Comparison of ENCODE assay signal across 27 cellular contexts in the genomic region with DNA sequence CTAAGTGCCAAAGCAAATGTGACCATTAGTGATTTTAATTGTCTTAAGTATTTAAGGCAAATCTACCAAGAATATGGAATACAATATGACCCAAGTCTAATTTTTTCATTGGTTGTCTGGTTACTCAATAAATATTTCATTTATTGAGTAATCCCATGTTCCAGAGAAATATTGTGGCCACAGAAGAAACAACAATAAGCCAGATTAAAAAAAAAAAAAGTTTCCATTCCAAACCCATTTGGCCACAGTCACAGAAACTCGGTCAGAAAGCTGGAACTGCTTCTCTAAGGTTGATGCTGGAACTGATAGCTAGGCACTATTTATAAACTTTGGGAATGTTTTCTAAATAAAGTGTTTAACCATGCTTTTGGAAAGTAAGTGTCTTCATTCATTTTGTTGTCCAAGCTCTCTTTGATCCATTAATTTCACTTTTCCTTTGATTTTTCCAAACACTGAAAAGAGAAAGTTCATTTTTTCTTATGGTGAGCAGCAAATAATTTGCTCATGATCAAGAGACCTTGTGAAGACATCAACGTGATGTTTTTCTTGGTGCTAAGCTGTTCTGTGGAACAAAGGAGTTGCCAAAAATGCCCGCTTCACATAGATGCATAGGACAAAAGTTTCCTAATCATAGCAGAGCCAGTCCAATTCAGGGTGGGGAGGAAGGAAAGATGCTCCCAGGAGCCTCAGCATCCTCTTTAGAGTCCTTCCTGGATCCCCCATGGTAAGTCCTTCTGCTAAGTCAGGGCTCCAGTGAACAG.
DNase-seq lines count a peak whose midpoint lies in the region; ATAC-seq, FAIRE-seq and TF ChIP-seq lines count a peak whose summit lies in the region.
"Had no signal": no experiment of that assay in that cellular context is flagged by ENCODE, and none has a peak within 500 bp of the region (broad histone marks: within the 10 kb centered on the region; RNA-seq: fewer than 3 reads in every experiment).

No MANE protein-coding gene starts in this region.

- H3K9me3 Mint-ChIP-seq in activated T-cell treated with anti-CD3 and anti-CD28 coated beads, Interleukin-2, amount 50 U/mL, for 72 hours: peaks cover 0 to 1% of the 10 kb centered on the region in 2 donors

- no peak overlapping the region for H3K4me3 Mint-ChIP-seq in activated T-cell treated with anti-CD3 and anti-CD28 coated beads, Interleukin-2, amount 50 U/mL, for 72 hours
- H3K4me3 Mint-ChIP-seq: activated B cell treated with CpG ODN at 0.5 μM for 24 hours; endodermal cell; stimulated activated naive B cell treated with anti-CD40 and anti-IgM and Interleukin-4, amounts not matched to agents 10 μg/mL and 1 μg/mL and 100 μg/mL, for 72 hours had no signal

- H2AFZ ChIP-seq in SK-N-SH (ENCODE audit: low read depth): no peak overlapping the region

- H3K27me3 ChIP-seq in SK-N-SH (ENCODE audit: insufficient read depth) (no peaks in the 10 kb centered on the region), lower lobe of right lung (ENCODE audit: low read depth) (no peaks in the 10 kb centered on the region), small intestine (ENCODE audit: control insufficient read depth in 2 of 2, insufficient read depth in 2 of 2, low read length in 2 of 2) (no peaks in the 10 kb centered on the region)
- H3K27me3 ChIP-seq: BLaER1 treated with 17β-estradiol and CSF1 and Interleukin-3, amounts not matched to agents 10 nM and 100 nM; tibial nerve had no signal

- intact Hi-C loops in lower lobe of right lung (cut with DNase I): no loop called here

- CTCF ChIA-PET in SK-N-SH (lab: Yijun Ruan, JAX): interaction anchor here (0.7 to 1.6 kb wide), 6 partner anchors 29 to 521 kb away, joined by 3 to 8 read pairs (median 4); no protein-coding TSS in a partner anchor

- H3K36me3 Mint-ChIP-seq in activated T-cell treated with anti-CD3 and anti-CD28 coated beads, Interleukin-2, amount 50 U/mL, for 72 hours (ENCODE audit: insufficient read depth in 2 of 2): no peaks in the 10 kb centered on the region

- POLR2A ChIA-PET in SK-N-SH (lab: Yijun Ruan, JAX): interaction anchor here (0.6 kb wide), 1 partner anchor 265 kb away, joined by 3 read pairs; no protein-coding TSS in a partner anchor

- H3K4me3 ChIP-seq in SK-N-SH (ENCODE audit: low read depth in 2 of 2, low read length in 1 of 2) (no peak overlapping the region), lower lobe of right lung (no peak overlapping the region), small intestine (ENCODE audit: low read depth in 1 of 2, low read length in 2 of 2) (no peak overlapping the region)
- H3K4me3 ChIP-seq: BLaER1 treated with 17β-estradiol and CSF1 and Interleukin-3, amounts not matched to agents 10 nM and 100 nM; coronary artery; psoas muscle; smooth muscle cell; tibial nerve had no signal

- TF ChIP-seq CTCF in SK-N-SH (IDR thresholded peaks at IDR 0.05): no peak
- TF ChIP-seq CTCF in lower lobe of right lung (IDR thresholded peaks at IDR 0.05): no peak

- no peak for TF ChIP-seq EP300 in SK-N-SH (IDR thresholded peaks at IDR 0.05; ENCODE audit: borderline replicate concordance in 1 of 2, low read depth in 1 of 2, low read length in 1 of 2)

- ATAC-seq in SK-N-SH treated with all-trans-retinoic acid at 6 μM for 48 hours (no peak), lower lobe of right lung (no peak)
- ATAC-seq in stimulated activated naive CD8-positive, alpha-beta T cell treated with anti-CD3 and anti-CD28 coated beads, Interleukin-15, Interleukin-2, amounts not matched to agents 100 U/mL and 50 U/mL, for 24 hours: no peak
- ATAC-seq in activated T-cell treated with anti-CD3 and anti-CD28 coated beads, Interleukin-2, amount 50 U/mL, for 72 hours (replicated peaks in 1 of 2): no peak
- ATAC-seq: stimulated activated naive B cell treated with anti-CD40 and anti-IgM and Interleukin-4, amounts not matched to agents 10 μg/mL and 1 μg/mL and 100 μg/mL, for 72 hours had no signal

- 69% methylated on average over 3 of the region's 3 CpGs for WGBS in SK-N-SH (ENCODE audit: low lambda C conversion rate)
- WGBS in small intestine, 3 donors: 65 to 70% (median 67%) methylated on average over 3 of the region's 3 CpGs

- H3K27ac Mint-ChIP-seq in activated T-cell treated with anti-CD3 and anti-CD28 coated beads, Interleukin-2, amount 50 U/mL, for 72 hours: no peak overlapping the region
- H3K27ac Mint-ChIP-seq: activated B cell treated with CpG ODN at 0.5 μM for 24 hours; endodermal cell; stimulated activated naive B cell treated with anti-CD40 and anti-IgM and Interleukin-4, amounts not matched to agents 10 μg/mL and 1 μg/mL and 100 μg/mL, for 72 hours had no signal

- peaks cover 12% of the 10 kb centered on the region for H3K27me3 Mint-ChIP-seq in activated T-cell treated with anti-CD3 and anti-CD28 coated beads, Interleukin-2, amount 50 U/mL, for 72 hours (ENCODE audit: low read depth)

- H3K4me2 ChIP-seq in SK-N-SH: no peak overlapping the region; the same call in 1 of the 2 replicates
- H3K4me2 ChIP-seq: BLaER1 treated with 17β-estradiol and CSF1 and Interleukin-3, amounts not matched to agents 10 nM and 100 nM; smooth muscle cell had no signal

- TF ChIP-seq RAD21 in SK-N-SH (IDR thresholded peaks at IDR 0.05; ENCODE audit: low read length): no peak

- H3K9me3 ChIP-seq in SK-N-SH: no peaks in the 10 kb centered on the region
- H3K9me3 ChIP-seq in lower lobe of right lung: no peaks in the 10 kb centered on the region
- H3K9me3 ChIP-seq in small intestine (ENCODE audit: control insufficient read depth, low read depth): peaks cover 1% of the 10 kb centered on the region
- H3K9me3 ChIP-seq: Caco-2, psoas muscle, tibial nerve had no signal

- H4K20me1 ChIP-seq in SK-N-SH (ENCODE audit: insufficient read depth): no peaks in the 10 kb centered on the region
- H4K20me1 ChIP-seq: BLaER1 treated with 17β-estradiol and CSF1 and Interleukin-3, amounts not matched to agents 10 nM and 100 nM had no signal

- peak; percentile 97 for FAIRE-seq in endometrium (lab: Jason Lieb, UNC)
- no peak for FAIRE-seq in small intestine (lab: Jason Lieb, UNC)
- FAIRE-seq: H1 had no signal

- H3K27ac ChIP-seq in SK-N-SH (ENCODE audit: low read depth in 2 of 2, low read length in 1 of 2) (peak overlapping the region in 1 of 2 experiments; percentile 34; a peak in 1 of 4 replicates), lower lobe of right lung (peak overlapping the region; percentile 32), small intestine (ENCODE audit: low read depth in 1 of 2, low read length in 1 of 2) (no peak overlapping the region)
- H3K27ac ChIP-seq: 22Rv1; BLaER1 treated with 17β-estradiol and CSF1 and Interleukin-3, amounts not matched to agents 10 nM and 100 nM; coronary artery; HL-60; psoas muscle had no signal

- no peaks in the 10 kb centered on the region for H3K4me1 Mint-ChIP-seq in activated T-cell treated with anti-CD3 and anti-CD28 coated beads, Interleukin-2, amount 50 U/mL, for 72 hours (ENCODE audit: low read depth)
- H3K4me1 Mint-ChIP-seq: activated B cell treated with CpG ODN at 0.5 μM for 24 hours; endodermal cell; stimulated activated naive B cell treated with anti-CD40 and anti-IgM and Interleukin-4, amounts not matched to agents 10 μg/mL and 1 μg/mL and 100 μg/mL, for 72 hours had no signal

- H3K36me3 ChIP-seq in SK-N-SH (replicated peaks in 1 of 2; ENCODE audit: control insufficient read depth in 1 of 2, insufficient read depth in 2 of 2, low read length in 1 of 2) (no peaks in the 10 kb centered on the region), lower lobe of right lung (no peaks in the 10 kb centered on the region), small intestine (ENCODE audit: control insufficient read depth in 2 of 2, insufficient read depth in 2 of 2, low read length in 2 of 2) (no peaks in the 10 kb centered on the region)
- H3K36me3 ChIP-seq: BLaER1 treated with 17β-estradiol and CSF1 and Interleukin-3, amounts not matched to agents 10 nM and 100 nM; tibial nerve had no signal

- no peaks in the 10 kb centered on the region for H3K79me2 ChIP-seq in SK-N-SH (ENCODE audit: insufficient read depth)

- H3K4me1 ChIP-seq in SK-N-SH (ENCODE audit: control insufficient read depth in 1 of 2, insufficient read depth in 2 of 2, low read depth in 1 of 2, low read length in 1 of 2): peaks cover 3 to 5% of the 10 kb centered on the region in 2 experiments; a peak in 2 of 4 replicates
- no peaks in the 10 kb centered on the region for H3K4me1 ChIP-seq in lower lobe of right lung
- H3K4me1 ChIP-seq in small intestine (ENCODE audit: control insufficient read depth in 2 of 2, insufficient read depth in 1 of 2, low read depth in 1 of 2, low read length in 1 of 2): no peaks in the 10 kb centered on the region
- H3K4me1 ChIP-seq: BLaER1 treated with 17β-estradiol and CSF1 and Interleukin-3, amounts not matched to agents 10 nM and 100 nM; Caco-2; psoas muscle; tibial nerve had no signal

- H3K9ac ChIP-seq in SK-N-SH: 0 out of 2 replicates have a peak overlapping the region, but pooled peaks have one; percentile 7
- H3K9ac ChIP-seq: BLaER1 treated with 17β-estradiol and CSF1 and Interleukin-3, amounts not matched to agents 10 nM and 100 nM had no signal

- DNase-seq in SK-N-SH (no peak), lower lobe of right lung (no peak), HuH-7 (ENCODE audit: low spot score) (no peak), small intestine (no peak)
- no peak for DNase-seq in stimulated activated naive CD8-positive, alpha-beta T cell treated with anti-CD3 and anti-CD28 coated beads, Interleukin-15, Interleukin-2, amounts not matched to agents 100 U/mL and 50 U/mL, for 24 hours
- DNase-seq in activated T-cell treated with anti-CD3 and anti-CD28 coated beads, Interleukin-2, amount 50 U/mL, for 72 hours: no peak
- DNase-seq: activated B cell treated with CpG ODN at 0.5 μM for 24 hours; activated CD4-positive, alpha-beta T cell treated with anti-CD3 and anti-CD28 coated beads, Interleukin-2, amount 50 U/mL, for 4 hours; activated effector memory CD4-positive, alpha-beta T cell treated with Interleukin-2 at 50 U/mL for 16 hours; Caco-2; endodermal cell; islet precursor cell; MM.1S; NCI-H146; NCI-H526 treated with DMSO at 0.1 percent for 48 hours; psoas muscle; stimulated activated naive B cell treated with anti-CD40 and anti-IgM and Interleukin-4, amounts not matched to agents 10 μg/mL and 1 μg/mL and 100 μg/mL, for 72 hours; T-helper 9 cell had no signal

- H3F3A ChIP-seq in SK-N-SH (replicated peaks; ENCODE audit: insufficient read depth): peaks cover 4% of the 10 kb centered on the region

- H3K9me2 ChIP-seq in SK-N-SH: no peaks in the 10 kb centered on the region

TF ChIP-seq in SK-N-SH, 30 proteins besides CTCF, POLR2A, EP300 and RAD21 (continues in another document):
- no peak for TF ChIP-seq JUND (IDR thresholded peaks at IDR 0.05)

TF ChIP-seq in SK-N-SH treated with all-trans-retinoic acid at 6 μM for 48 hours, 23 proteins besides CTCF, POLR2A, EP300 and RAD21 (continues in another document):
- no peak for TF ChIP-seq ZNF8 (CRISPR knock-in tag; IDR thresholded peaks at IDR 0.05)
- no peak for TF ChIP-seq CSDC2 (CRISPR knock-in tag; IDR thresholded peaks at IDR 0.05)
- no peak for TF ChIP-seq ZC3H10 (CRISPR knock-in tag; IDR thresholded peaks at IDR 0.05)
